Comparison of ENCODE assay signal across 23 cellular contexts in genomic region chr10:11381511-11381910, GRCh38.
"Had no signal": no experiment of that assay in that cellular context is flagged by ENCODE, and none has a peak within 500 bp of the region (broad histone marks: within the 10 kb centered on the region; RNA-seq: fewer than 3 reads in every experiment).

No MANE protein-coding gene starts in this region.

- H3K9me3 ChIP-seq: colonic mucosa, esophagus squamous epithelium, gastrocnemius medialis, heart right ventricle, left lung, lower lobe of right lung, mucosa of descending colon had no signal

- H3K36me3 Mint-ChIP-seq: mesothelial cell of epicardium had no signal

- H3K4me3 Mint-ChIP-seq: dendritic cell treated with granulocyte-macrophage colony-stimulating factor and Interleukin-4, amounts not matched to agents 40 ng/mL and 50 ng/mL, for 4 days; effector memory CD8-positive, alpha-beta T cell; endodermal cell; mesothelial cell of epicardium had no signal

- H3K27ac Mint-ChIP-seq: dendritic cell treated with granulocyte-macrophage colony-stimulating factor and Interleukin-4, amounts not matched to agents 40 ng/mL and 50 ng/mL, for 4 days; endodermal cell; mesothelial cell of epicardium had no signal

- H3K27me3 Mint-ChIP-seq: dendritic cell treated with granulocyte-macrophage colony-stimulating factor and Interleukin-4, amounts not matched to agents 40 ng/mL and 50 ng/mL, for 4 days had no signal

- H3K4me1 ChIP-seq: colonic mucosa, esophagus squamous epithelium, gastrocnemius medialis, left lung, lower lobe of right lung had no signal

- H3K4me3 ChIP-seq: colonic mucosa, esophagus squamous epithelium, gastrocnemius medialis, heart right ventricle, left lung, lower lobe of right lung, mucosa of descending colon had no signal

- H3K36me3 ChIP-seq: colonic mucosa, esophagus squamous epithelium, gastrocnemius medialis, heart right ventricle, left lung, lower lobe of right lung had no signal

- H3K4me1 Mint-ChIP-seq: mesothelial cell of epicardium had no signal

- H3K9me3 Mint-ChIP-seq: dendritic cell treated with granulocyte-macrophage colony-stimulating factor and Interleukin-4, amounts not matched to agents 40 ng/mL and 50 ng/mL, for 4 days; effector memory CD8-positive, alpha-beta T cell; mesothelial cell of epicardium had no signal

- ATAC-seq: effector memory CD8-positive, alpha-beta T cell; esophagus mucosa; gastrocnemius medialis; heart right ventricle; left cardiac atrium; left lung; left ventricle myocardium superior; lower lobe of right lung; mucosa of descending colon had no signal

- H3K27me3 ChIP-seq: colonic mucosa, esophagus squamous epithelium, heart right ventricle, left lung had no signal

- DNase-seq: colonic mucosa; cortex of kidney; effector CD8-positive, alpha-beta T cell; effector memory CD8-positive, alpha-beta T cell; endodermal cell; erythroblast; esophagus squamous epithelium; foreskin melanocyte; gastrocnemius medialis; glutamatergic neuron; head of caudate nucleus; heart right ventricle; hippocampal formation; left cardiac atrium; left lung; left ventricle myocardium superior; lower lobe of right lung; mesenchymal stem cell; mucosa of descending colon had no signal

- H3K27ac ChIP-seq: colonic mucosa, epithelial cell of prostate, esophagus squamous epithelium, gastrocnemius medialis, heart right ventricle, left lung, lower lobe of right lung had no signal
